ENCODE assay signal across 8 cellular contexts in genomic region chr19:35545855-35546381, GRCh38. TPM values are rescaled to one million over a fixed set of nuclear protein-coding genes. Genes with fewer than 3 reads are reported as not detected.
DNase-seq lines count a peak whose midpoint lies in the region; ATAC-seq lines count a peak whose summit lies in the region.

No MANE protein-coding gene starts in this region.

- peaks cover 21 to 41% (median 23%) of the 10 kb centered on the region in 3 donors for H3K4me1 Mint-ChIP-seq in CD8-positive, alpha-beta memory T cell

- CTCF ChIA-PET in CD8-positive, alpha-beta memory T cell (lab: Charles Lee), result no interaction called here

- peak overlapping the region; percentile 97 for H3K56ac ChIP-seq in mesendoderm (ENCODE audit: low read length)

- H4K5ac ChIP-seq in mesendoderm (ENCODE audit: low read length), result no peak overlapping the region

- no peaks in the 10 kb centered on the region for H3K27me3 ChIP-seq in CD8-positive, alpha-beta memory T cell (ENCODE audit: insufficient read depth, low read length, poor library complexity, severe bottlenecking)
- H3K27me3 ChIP-seq in Karpas-422 (ENCODE audit: low read length) (no peaks in the 10 kb centered on the region), mesendoderm (ENCODE audit: insufficient read depth, low read length, poor library complexity) (no peaks in the 10 kb centered on the region)

- H3K4ac ChIP-seq in mesendoderm (ENCODE audit: low read depth, low read length), result peak overlapping the region; percentile 70

- peak overlapping the region; percentile 76 for H3K4me3 ChIP-seq in CD8-positive, alpha-beta memory T cell (ENCODE audit: low read length)
- H3K4me3 ChIP-seq in Karpas-422 (ENCODE audit: low read length) (peak overlapping the region; percentile 98), mesendoderm (ENCODE audit: low read length) (peak overlapping the region; percentile 93)

- H3K9ac ChIP-seq in Karpas-422 (ENCODE audit: low read length) (peak overlapping the region; percentile 89), mesendoderm (ENCODE audit: low read length) (peak overlapping the region; percentile 96)

- H2BK15ac ChIP-seq in mesendoderm (replicated peaks; ENCODE audit: low read depth), result no peak overlapping the region

- peak overlapping the region; percentile 94 for H2AFZ ChIP-seq in Karpas-422 (ENCODE audit: low read length)

- peaks cover 30% of the 10 kb centered on the region for H3K79me1 ChIP-seq in mesendoderm (ENCODE audit: low read length)

- WGBS in mesendoderm (ENCODE audit: extremely low coverage, insufficient coverage, low lambda C conversion rate), result no CpG with 5 or more reads among the region's 27 CpGs

- H2AK5ac ChIP-seq in mesendoderm (ENCODE audit: low read length), result no peak overlapping the region

- ATAC-seq in GM21515 (IDR thresholded peaks at IDR 0.05; ENCODE audit: unreplicated experiment), result peak; percentile 22

- H2BK120ac ChIP-seq in mesendoderm (ENCODE audit: low read depth, low read length), result no peak overlapping the region

- H3K9me2 ChIP-seq in Karpas-422 (replicated peaks; ENCODE audit: insufficient read depth, low read length), result no peaks in the 10 kb centered on the region

- H3K4me3 Mint-ChIP-seq in CD8-positive, alpha-beta memory T cell, result peak overlapping the region; percentile 84 to 94 (median 87)

- peak overlapping the region; percentile 80 to 97 (median 94) for H3K27ac Mint-ChIP-seq in CD8-positive, alpha-beta memory T cell

- peaks cover 19% of the 10 kb centered on the region for H3K4me1 ChIP-seq in CD8-positive, alpha-beta memory T cell (ENCODE audit: insufficient read depth, low read length)
- peaks cover 17% of the 10 kb centered on the region for H3K4me1 ChIP-seq in Karpas-422 (ENCODE audit: low read length)
- peaks cover 6% of the 10 kb centered on the region for H3K4me1 ChIP-seq in mesendoderm (ENCODE audit: control insufficient read depth, low read depth, low read length)

- H3K27me3 Mint-ChIP-seq in CD8-positive, alpha-beta memory T cell, result no peaks in the 10 kb centered on the region

- H3K18ac ChIP-seq in mesendoderm (ENCODE audit: low read length), result peak overlapping the region; percentile 43

- H3K9me3 Mint-ChIP-seq in CD8-positive, alpha-beta memory T cell, result no peaks in the 10 kb centered on the region

- peaks cover 10% of the 10 kb centered on the region; the same call in 1 of the 2 replicates for H4K20me1 ChIP-seq in Karpas-422 (ENCODE audit: insufficient read depth, low read depth, low read length)

- H3K27ac ChIP-seq in CD8-positive, alpha-beta memory T cell (ENCODE audit: low read depth, low read length), result peak overlapping the region; percentile 75
- peak overlapping the region; percentile 21; the same call in 1 of the 2 replicates for H3K27ac ChIP-seq in Karpas-422 (ENCODE audit: low read length)
- no peak overlapping the region for H3K27ac ChIP-seq in mesendoderm (ENCODE audit: low read depth, low read length)

- peak in 4 of 5 donors; percentile 49 to 64 (median 59) for DNase-seq in CD8-positive, alpha-beta memory T cell
- DNase-seq in Karpas-422 (peak; percentile 83), dermis blood vessel endothelial cell (peak; percentile 46), mesendoderm (peak; percentile 44), GDM1 (lab: John Stamatoyannopoulos, UW) (no peak)
- DNase-seq in activated CD4-positive, alpha-beta T cell treated with anti-CD3 and anti-CD28 coated beads for 48 hours, result peak; percentile 82
- DNase-seq in stimulated activated CD8-positive, alpha-beta memory T cell treated with anti-CD3 and anti-CD28 coated beads, Interleukin-7, amount 100 ng/mL, for 48 hours (ENCODE audit: extremely low read depth in 1 of 2, low read depth in 1 of 2), result peak; percentile 68 to 74

- H3K9me3 ChIP-seq in CD8-positive, alpha-beta memory T cell (ENCODE audit: low read length), result no peaks in the 10 kb centered on the region
- H3K9me3 ChIP-seq in Karpas-422 (ENCODE audit: low read length), result no peaks in the 10 kb centered on the region

- H4K8ac ChIP-seq in mesendoderm (ENCODE audit: low read depth, low read length), result peak overlapping the region; percentile 69

- H2BK5ac ChIP-seq in mesendoderm (ENCODE audit: low read length), result no peak overlapping the region

- H3K36me3 Mint-ChIP-seq in CD8-positive, alpha-beta memory T cell, result peaks cover 1 to 21% (median 3%) of the 10 kb centered on the region in 3 donors

- POLR2A ChIA-PET in CD8-positive, alpha-beta memory T cell (lab: Charles Lee), result no interaction called here

- no peaks in the 10 kb centered on the region for H3K36me3 ChIP-seq in CD8-positive, alpha-beta memory T cell (ENCODE audit: insufficient read depth, low read length)
- no peaks in the 10 kb centered on the region for H3K36me3 ChIP-seq in Karpas-422 (ENCODE audit: insufficient read depth, low read length)
- peaks cover 2% of the 10 kb centered on the region for H3K36me3 ChIP-seq in mesendoderm (ENCODE audit: control insufficient read depth, insufficient read depth, low read length)

- H3K4me2 ChIP-seq in Karpas-422 (ENCODE audit: low read depth, low read length, poor library complexity, severe bottlenecking) (peak overlapping the region; percentile 99), mesendoderm (ENCODE audit: low read length) (peak overlapping the region; percentile 71)

- H3K23ac ChIP-seq in mesendoderm (ENCODE audit: low read length), result peak overlapping the region; percentile 59

- peaks cover 35% of the 10 kb centered on the region for H3K79me2 ChIP-seq in Karpas-422 (ENCODE audit: low read length)
- H3K79me2 ChIP-seq in mesendoderm (ENCODE audit: control insufficient read depth, insufficient read depth, low read length), result peaks cover 21% of the 10 kb centered on the region

RNA-seq across cellular contexts. Expression of gene TMEM147, which starts 0.5 kb away (rescaled TPM):
- 10 to 100 TPM; 82.6 to 91.4 TPM for total RNA-seq in CD8-positive, alpha-beta memory T cell
- 175 TPM for polyA plus RNA-seq in CD8-positive, alpha-beta memory T cell
- 125 and 126 TPM in 2 replicates for total RNA-seq in Karpas-422 (2014; rRNA removed; shearing (Covaris generic); ENCODE audit: low replicate concordance)
- 57.4 and 68.8 TPM in 2 replicates for total RNA-seq in dermis blood vessel endothelial cell
- polyA plus RNA-seq in mesendoderm (2013, experiment 1 of 2), result 129 TPM
- 132 TPM for polyA plus RNA-seq in mesendoderm (2013, experiment 2 of 2)

RNA-seq across cellular contexts. Expression of gene GAPDHS, which starts 12.7 kb away (rescaled TPM):
- total RNA-seq in CD8-positive, alpha-beta memory T cell, result not detected
- polyA plus RNA-seq in CD8-positive, alpha-beta memory T cell, result not detected
- not detected in 2 replicates for total RNA-seq in Karpas-422 (2014; rRNA removed; shearing (Covaris generic); ENCODE audit: low replicate concordance)
- total RNA-seq in dermis blood vessel endothelial cell, result not detected in 2 replicates
- polyA plus RNA-seq in mesendoderm (2013, experiment 1 of 2), result 0.10 TPM
- 0.03 TPM for polyA plus RNA-seq in mesendoderm (2013, experiment 2 of 2)

RNA-seq across cellular contexts. Expression of gene ATP4A, which starts 17.5 kb away (rescaled TPM):
- not detected for total RNA-seq in CD8-positive, alpha-beta memory T cell
- not detected for polyA plus RNA-seq in CD8-positive, alpha-beta memory T cell
- total RNA-seq in Karpas-422 (2014; rRNA removed; shearing (Covaris generic); ENCODE audit: low replicate concordance), result 0.37 and 0.40 TPM in 2 replicates
- total RNA-seq in dermis blood vessel endothelial cell, result not detected in 2 replicates
- 0.11 TPM for polyA plus RNA-seq in mesendoderm (2013, experiment 1 of 2)
- 0.11 TPM for polyA plus RNA-seq in mesendoderm (2013, experiment 2 of 2)

RNA-seq across cellular contexts. Expression of gene SBSN, which starts 17.8 kb away (rescaled TPM):
- not detected for total RNA-seq in CD8-positive, alpha-beta memory T cell
- not detected for polyA plus RNA-seq in CD8-positive, alpha-beta memory T cell
- 0.25 TPM in 1 of 2 replicates, not detected in the other for total RNA-seq in Karpas-422 (2014; rRNA removed; shearing (Covaris generic); ENCODE audit: low replicate concordance)
- total RNA-seq in dermis blood vessel endothelial cell, result 0.09 TPM in 1 of 2 replicates, not detected in the other
- polyA plus RNA-seq in mesendoderm (2013, experiment 1 of 2), result not detected
- not detected for polyA plus RNA-seq in mesendoderm (2013, experiment 2 of 2)

RNA-seq across cellular contexts. Expression of gene DMKN, which starts 32.5 kb away (rescaled TPM):
- total RNA-seq in CD8-positive, alpha-beta memory T cell, result 1 to 10 TPM; 1.7 to 2.2 TPM
- 10.2 TPM for polyA plus RNA-seq in CD8-positive, alpha-beta memory T cell
- total RNA-seq in Karpas-422 (2014; rRNA removed; shearing (Covaris generic); ENCODE audit: low replicate concordance), result 5.0 and 9.3 TPM in 2 replicates
- total RNA-seq in dermis blood vessel endothelial cell, result 0.34 TPM in 1 of 2 replicates, not detected in the other
- polyA plus RNA-seq in mesendoderm (2013, experiment 1 of 2), result 602 TPM
- polyA plus RNA-seq in mesendoderm (2013, experiment 2 of 2), result 595 TPM
